Comparison of ENCODE assay signal across 22 cellular contexts in genomic region chr3:186359078-186359477, GRCh38. TPM values are rescaled to one million over a fixed set of nuclear protein-coding genes. Genes with fewer than 3 reads are reported as not detected.
DNase-seq lines count a peak whose midpoint lies in the region; ATAC-seq and TF ChIP-seq lines count a peak whose summit lies in the region.
"Had no signal": no experiment of that assay in that cellular context is flagged by ENCODE, and none has a peak within 500 bp of the region (broad histone marks: within the 10 kb centered on the region; RNA-seq: fewer than 3 reads in every experiment).

No MANE protein-coding gene starts in this region.

- TF ChIP-seq POLR2A in gastroesophageal sphincter (IDR thresholded peaks at IDR 0.05) = no peak

- ATAC-seq in gastroesophageal sphincter (no peak), HG02678 (IDR thresholded peaks at IDR 0.05; ENCODE audit: unreplicated experiment) (no peak)
- ATAC-seq: A549; CD8-positive, alpha-beta T cell; SK-N-SH treated with all-trans-retinoic acid at 6 μM for 48 hours had no signal

- H3K4me3 ChIP-seq in HL-60 (replicated peaks; ENCODE audit: insufficient read depth, low read length) = no peak overlapping the region
- H3K4me3 ChIP-seq in cardiac fibroblast (replicated peaks in 1 of 2; ENCODE audit: low read depth in 2 of 2, low read length in 2 of 2) = no peak overlapping the region
- H3K4me3 ChIP-seq in gastroesophageal sphincter = peak overlapping the region; percentile 82 to 84
- H3K4me3 ChIP-seq: A549, BLaER1 had no signal

- peaks cover 0 to 85% (median 12%) of the 10 kb centered on the region in 3 donors for H3K4me1 ChIP-seq in gastroesophageal sphincter

- DNase-seq in HL-60 (ENCODE audit: low read depth in 1 of 2, low spot score in 1 of 2) = no peak
- DNase-seq in cardiac fibroblast (ENCODE audit: low read depth in 2 of 2) = peak; percentile 3 to 7
- peak; percentile 54 to 55 for DNase-seq in lung microvascular endothelial cell (ENCODE audit: low read depth in 2 of 2)
- DNase-seq in GF-D8 (lab: John Stamatoyannopoulos, UW) = no peak
- no peak for DNase-seq in activated CD4-positive, alpha-beta T cell treated with anti-CD3 and anti-CD28 coated beads, Interleukin-2, amount 50 U/mL, for 48 hours
- DNase-seq in stimulated activated naive CD4-positive, alpha-beta T cell treated with Interleukin-2 at 50 U/mL for 16 hours (lab: John Stamatoyannopoulos, UW) = no peak
- DNase-seq: Calu3; CD8-positive, alpha-beta T cell; DMS53; NCI-H1105; NCI-H1694; NCI-H2081 treated with DMSO at 0.1 percent for 48 hours; NCI-H226; NCI-H524; NCI-H82; RPMI8226; SIG-M5 had no signal

- H3K9me3 ChIP-seq in gastroesophageal sphincter = no peaks in the 10 kb centered on the region
- H3K9me3 ChIP-seq: A549, BLaER1 had no signal

- H3K27ac ChIP-seq in HL-60 (replicated peaks) = peak overlapping the region; percentile 18; the same call in 1 of the 2 replicates
- H3K27ac ChIP-seq in gastroesophageal sphincter = peak overlapping the region in 3 of 4 donors; percentile 39 to 88 (median 44)
- H3K27ac ChIP-seq: A549, BLaER1 had no signal

- TF ChIP-seq EP300 in gastroesophageal sphincter (IDR thresholded peaks at IDR 0.05) = no peak

- TF ChIP-seq CTCF in HL-60 (IDR thresholded peaks at IDR 0.05; ENCODE audit: insufficient read depth, low read length) (no peak), cardiac fibroblast (IDR thresholded peaks at IDR 0.05; ENCODE audit: low read depth, low read length) (no peak), gastroesophageal sphincter (IDR thresholded peaks at IDR 0.05) (no peak)

- 11 to 24% methylated on average over 3 of the region's 3 CpGs for WGBS in gastroesophageal sphincter (ENCODE audit: low coverage in 1 of 2), 2 donors

- no peaks in the 10 kb centered on the region for H3K36me3 ChIP-seq in gastroesophageal sphincter
- H3K36me3 ChIP-seq: BLaER1 had no signal

- H3K27me3 ChIP-seq in HL-60 (ENCODE audit: insufficient read depth, poor library complexity, severe bottlenecking) (no peaks in the 10 kb centered on the region), gastroesophageal sphincter (peaks cover 8% of the 10 kb centered on the region)

RNA-seq across cellular contexts. Expression of gene DGKG, which starts 3.0 kb away (rescaled TPM):
- total RNA-seq in gastroesophageal sphincter (100 to 1,000 TPM in 2 of 4 donors, 10 to 100 TPM in 2; 46.3 to 134 (median 90.4) TPM), lung microvascular endothelial cell (2.0 TPM in 1 of 2 replicates, not detected in the other)
- total RNA-seq: CD8-positive, alpha-beta T cell had no signal

Comparison
In these comparisons a context has a peak if more than half of its experiments do, and no peak if none do; other contexts are left out.
1. DNase-seq: peak in cardiac fibroblast (2 of 2) and lung microvascular endothelial cell (2 of 2); none in HL-60 (0 of 2), GF-D8 (single experiment), activated CD4-positive, alpha-beta T cell treated with anti-CD3 and anti-CD28 coated beads, Interleukin-2, amount 50 U/mL, for 48 hours (0 of 2) and stimulated activated naive CD4-positive, alpha-beta T cell treated with Interleukin-2 at 50 U/mL for 16 hours (single experiment).
2. H3K4me3 ChIP-seq: peak in gastroesophageal sphincter (2 of 2); none in HL-60 (single experiment) and cardiac fibroblast (0 of 2).
3. RNA of gene DGKG, which starts 3.0 kb away (total RNA-seq): 46.3 to 134 TPM in gastroesophageal sphincter; 2.0 TPM in lung microvascular endothelial cell; every median in the first group is over 10 times any median in the second.